8 cellular contexts compared by ENCODE assay signal in the genomic region with DNA sequence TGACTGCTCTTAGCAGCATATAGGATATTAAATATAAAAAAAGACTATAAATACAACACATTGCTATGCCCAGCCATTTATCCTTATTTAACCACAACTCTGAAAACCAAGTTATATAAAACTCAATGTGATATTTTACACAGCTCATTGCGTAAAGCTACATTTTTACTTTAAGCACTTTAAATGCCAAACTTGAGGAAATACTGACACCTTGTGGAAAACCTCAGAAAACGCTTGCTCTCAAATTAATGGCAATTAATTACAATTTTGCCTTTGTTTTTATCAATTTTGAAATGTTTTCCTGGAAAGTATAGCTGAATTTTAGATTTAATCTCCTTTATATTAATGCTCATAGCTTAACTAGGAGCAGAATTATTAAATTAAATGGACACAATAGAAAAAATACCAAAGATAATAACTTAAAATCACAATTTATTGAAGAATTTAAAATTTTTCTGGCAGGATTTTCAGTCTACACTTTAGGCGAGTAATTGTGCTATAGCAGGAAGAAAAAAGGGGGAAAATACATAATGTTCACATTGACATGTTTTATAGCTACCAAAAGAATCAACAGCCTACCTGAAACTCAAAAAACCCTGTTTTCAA. TPM values are rescaled to one million over a fixed set of nuclear protein-coding genes. Genes with fewer than 3 reads are reported as not detected.
DNase-seq lines count a peak whose midpoint lies in the region; ATAC-seq and TF ChIP-seq lines count a peak whose summit lies in the region.

No MANE protein-coding gene starts in this region.

- ATAC-seq in HG03045 (IDR thresholded peaks at IDR 0.05; ENCODE audit: unreplicated experiment) (no peak), GM18502 (IDR thresholded peaks at IDR 0.05; ENCODE audit: poor library complexity, unreplicated experiment) (no peak), GM21367 (IDR thresholded peaks at IDR 0.05; ENCODE audit: unreplicated experiment) (no peak), GM18519 (IDR thresholded peaks at IDR 0.05; ENCODE audit: low FRiP score, unreplicated experiment) (no peak)

- DNase-seq in COR-L47 (lab: John Stamatoyannopoulos, UW), result peak; percentile 13
- peak; percentile 14 for DNase-seq in KBM-7
- no peak for DNase-seq in breast epithelium (ENCODE audit: low spot score in 2 of 2)
- peak; percentile 59 for DNase-seq in midbrain (lab: John Stamatoyannopoulos, UW)

- no peaks in the 10 kb centered on the region for H3K4me1 ChIP-seq in breast epithelium

- H3K27ac ChIP-seq in breast epithelium, result no peak overlapping the region

- H3K4me3 ChIP-seq in breast epithelium, result no peak overlapping the region

- H3K9me3 ChIP-seq in breast epithelium, result no peaks in the 10 kb centered on the region

- no peak for TF ChIP-seq POLR2A in breast epithelium (IDR thresholded peaks at IDR 0.05)

- in situ Hi-C loops in KBM-7 (cut with MboI; ENCODE audit: low pct_unique_long_range_greater_than_20kb, low sequenced_read_pairs), result no loop called here

- TF ChIP-seq CTCF in breast epithelium (IDR thresholded peaks at IDR 0.05), result peak in 2 of 3 donors; percentile 28 to 48

- intact Hi-C loops in breast epithelium (cut with DNase I; ENCODE audit: low total_unique reads), result no loop called here

- peaks cover 8% of the 10 kb centered on the region for H3K36me3 ChIP-seq in breast epithelium

- H3K27me3 ChIP-seq in breast epithelium, result no peaks in the 10 kb centered on the region

RNA-seq across cellular contexts. Expression of gene PLAC8L1, which starts 25.2 kb away (rescaled TPM):
- total RNA-seq in breast epithelium, result not detected

RNA-seq across cellular contexts. Expression of gene LARS1, which starts 51.9 kb away (rescaled TPM):
- total RNA-seq in breast epithelium, result 100 to 1,000 TPM in 1 of 3 donors, 10 to 100 TPM in 2; 65.6 to 111 (median 89.9) TPM

Comparison
In these comparisons a context has a peak if more than half of its experiments do, and no peak if none do; other contexts are left out.
1. DNase-seq: peak in COR-L47 (single experiment), KBM-7 (single experiment) and midbrain (single experiment); none in breast epithelium (0 of 2).